28 cellular contexts compared by ENCODE assay signal in genomic region chr2:133525090-133525489, GRCh38.
"Had no signal": no experiment of that assay in that cellular context is flagged by ENCODE, and none has a peak within 500 bp of the region (broad histone marks: within the 10 kb centered on the region; RNA-seq: fewer than 3 reads in every experiment).

No MANE protein-coding gene starts in this region.

- H3K4me1 Mint-ChIP-seq: natural killer cell; stimulated activated effector memory CD8-positive, alpha-beta T cell treated with anti-CD3 and anti-CD28 coated beads, Interleukin-12 subunit alpha, Interleukin-12 subunit beta, amount 100 ng/mL, for 72 hours; stimulated activated naive B cell treated with anti-CD40 and anti-IgM and Interleukin-4, amounts not matched to agents 10 μg/mL and 1 μg/mL and 100 μg/mL, for 72 hours had no signal

- H3K9me3 Mint-ChIP-seq: nephron; neural progenitor cell; stimulated activated naive B cell treated with anti-CD40 and anti-IgM and Interleukin-4, amounts not matched to agents 10 μg/mL and 1 μg/mL and 100 μg/mL, for 72 hours; stimulated activated naive CD8-positive, alpha-beta T cell treated with anti-CD3 and anti-CD28 coated beads, Interleukin-15, Interleukin-2, amounts not matched to agents 100 ng/mL and 50 ng/mL, for 24 hours had no signal

- H3K9me3 ChIP-seq: ovary, psoas muscle, right lobe of liver, sigmoid colon, stomach, thoracic aorta, thyroid gland, tibial nerve, upper lobe of left lung, vagina had no signal

- DNase-seq: natural killer cell; occipital lobe; ovary; posterior cingulate gyrus; psoas muscle; right cardiac atrium; right lobe of liver; sigmoid colon; small intestine; stimulated activated CD4-positive, alpha-beta T cell treated with anti-CD3 and anti-CD28 coated beads, Interleukin-15, amount 100 ng/mL, for 24 hours; stimulated activated CD4-positive, alpha-beta T cell treated with anti-CD3 and anti-CD28 coated beads, Interleukin-2, amount 100 ng/mL, for 24 hours; stimulated activated CD4-positive, alpha-beta T cell treated with anti-CD3 and anti-CD28 coated beads, Interleukin-2, amount 100 ng/mL, for 48 hours; stimulated activated CD4-positive, alpha-beta T cell treated with anti-CD3 and anti-CD28 coated beads, Interleukin-4, amount 100 ng/mL, for 24 hours; stimulated activated naive B cell treated with anti-CD40 and anti-IgM and Interleukin-4, amounts not matched to agents 10 μg/mL and 1 μg/mL and 100 μg/mL, for 72 hours; stimulated activated naive CD4-positive, alpha-beta T cell treated with Interleukin-2 at 50 U/mL for 16 hours; stomach; thyroid gland; trophoblast cell; upper lobe of left lung had no signal

- H3K27me3 Mint-ChIP-seq: stimulated activated naive CD8-positive, alpha-beta T cell treated with anti-CD3 and anti-CD28 coated beads, Interleukin-15, Interleukin-2, amounts not matched to agents 100 ng/mL and 50 ng/mL, for 24 hours had no signal

- H3K27ac Mint-ChIP-seq: natural killer cell; nephron; neural progenitor cell; progenitor cell of endocrine pancreas; stimulated activated effector memory CD8-positive, alpha-beta T cell treated with anti-CD3 and anti-CD28 coated beads, Interleukin-12 subunit alpha, Interleukin-12 subunit beta, amount 100 ng/mL, for 72 hours; stimulated activated naive B cell treated with anti-CD40 and anti-IgM and Interleukin-4, amounts not matched to agents 10 μg/mL and 1 μg/mL and 100 μg/mL, for 72 hours; stimulated activated naive CD8-positive, alpha-beta T cell treated with anti-CD3 and anti-CD28 coated beads, Interleukin-15, Interleukin-2, amounts not matched to agents 100 ng/mL and 50 ng/mL, for 24 hours had no signal

- H3K4me1 ChIP-seq: neural progenitor cell, parathyroid adenoma, psoas muscle, right lobe of liver, sigmoid colon, stomach, thyroid gland, tibial nerve, upper lobe of left lung, vagina had no signal

- H3K4me3 Mint-ChIP-seq: natural killer cell; nephron; neural progenitor cell; stimulated activated effector memory CD8-positive, alpha-beta T cell treated with anti-CD3 and anti-CD28 coated beads, Interleukin-12 subunit alpha, Interleukin-12 subunit beta, amount 100 ng/mL, for 72 hours; stimulated activated naive B cell treated with anti-CD40 and anti-IgM and Interleukin-4, amounts not matched to agents 10 μg/mL and 1 μg/mL and 100 μg/mL, for 72 hours; stimulated activated naive CD8-positive, alpha-beta T cell treated with anti-CD3 and anti-CD28 coated beads, Interleukin-15, Interleukin-2, amounts not matched to agents 100 ng/mL and 50 ng/mL, for 24 hours had no signal

- H3K9ac ChIP-seq: neural progenitor cell, parathyroid adenoma had no signal

- H3K36me3 Mint-ChIP-seq: natural killer cell; stimulated activated effector memory CD8-positive, alpha-beta T cell treated with anti-CD3 and anti-CD28 coated beads, Interleukin-12 subunit alpha, Interleukin-12 subunit beta, amount 100 ng/mL, for 72 hours; stimulated activated naive B cell treated with anti-CD40 and anti-IgM and Interleukin-4, amounts not matched to agents 10 μg/mL and 1 μg/mL and 100 μg/mL, for 72 hours had no signal

- H3K27me3 ChIP-seq: neural progenitor cell, ovary, right lobe of liver, sigmoid colon, stomach, thyroid gland, tibial nerve, upper lobe of left lung, vagina had no signal

- H3K27ac ChIP-seq: neural progenitor cell, ovary, parathyroid adenoma, psoas muscle, right lobe of liver, sigmoid colon, stomach, thoracic aorta, thyroid gland, tibial nerve, upper lobe of left lung, vagina had no signal

- H3K4me3 ChIP-seq: neural progenitor cell, ovary, psoas muscle, right lobe of liver, sigmoid colon, stomach, thoracic aorta, thyroid gland, tibial nerve, upper lobe of left lung, vagina had no signal

- H3K36me3 ChIP-seq: neural progenitor cell, ovary, right lobe of liver, sigmoid colon, stomach, thoracic aorta, thyroid gland, tibial nerve, upper lobe of left lung, vagina had no signal
